In the genomic region with DNA sequence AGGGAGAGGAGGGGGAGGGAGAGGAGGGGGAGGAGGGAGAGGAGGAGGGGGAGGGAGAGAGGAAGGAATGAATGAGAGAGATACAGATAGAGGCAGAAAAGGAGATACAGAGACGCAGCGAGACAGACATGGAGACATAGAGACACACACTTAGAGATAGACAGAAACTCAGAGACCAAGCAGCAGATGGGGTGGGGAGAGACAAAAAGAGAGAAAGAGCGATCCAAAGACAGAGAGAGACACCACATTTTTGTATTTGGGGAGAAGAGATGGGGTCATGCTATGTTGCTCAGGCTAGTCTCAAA, we compare ENCODE assay signal across 8 cellular contexts. TPM values are rescaled to one million over a fixed set of nuclear protein-coding genes. Genes with fewer than 3 reads are reported as not detected.
DNase-seq lines count a peak whose midpoint lies in the region; ATAC-seq and TF ChIP-seq lines count a peak whose summit lies in the region.

No MANE protein-coding gene starts in this region.

- H3K27ac ChIP-seq in esophagus muscularis mucosa (replicated peaks in 1 of 4): peak overlapping the region; percentile 89 to 94 (median 91)
- peak overlapping the region; percentile 86 to 88 for H3K27ac ChIP-seq in tibial artery
- peak overlapping the region in 4 of 8 donors; percentile 87 to 96 (median 91) for H3K27ac ChIP-seq in spleen

- H3K4me3 ChIP-seq in esophagus muscularis mucosa (no peak overlapping the region), tibial artery (peak overlapping the region in 1 of 2 donors; percentile 57), spleen (peak overlapping the region in 1 of 8 donors; percentile 78)

- no peak for DNase-seq in activated naive CD4-positive, alpha-beta T cell treated with anti-CD3 and anti-CD28 coated beads, Interleukin-2, amount 10 ng/mL, durations not matched to agents 7 days and 5 days
- DNase-seq in activated naive CD4-positive, alpha-beta T cell treated with Interleukin-2 at 50 U/mL for 16 hours: no peak
- DNase-seq in WTC11 (ENCODE audit: low spot score) (no peak), esophagus muscularis mucosa (ENCODE audit: extremely low spot score) (no peak), tibial artery (no peak), HT-29 (ENCODE audit: low spot score) (no peak), spleen (no peak)

- peaks cover 17 to 29% (median 26%) of the 10 kb centered on the region in 4 donors for H3K4me1 ChIP-seq in esophagus muscularis mucosa
- peaks cover 7 to 19% (median 14%) of the 10 kb centered on the region in 4 donors for H3K4me1 ChIP-seq in tibial artery
- peaks cover 16 to 64% (median 41%) of the 10 kb centered on the region in 6 donors for H3K4me1 ChIP-seq in spleen

- intact Hi-C loops in esophagus muscularis mucosa (cut with DNase I) (loop anchor here (10.0 kb wide), 2 partner anchors 148 to 198 kb away; no protein-coding TSS in a partner anchor), tibial artery (cut with DNase I; ENCODE audit: low total_unique reads) (loop anchor here (2.0 to 10.0 kb wide), 3 partner anchors 26 to 348 kb away; a partner anchor contains a TSS), spleen (cut with DNase I; ENCODE audit: low total_unique reads) (no loop called here)

- peak overlapping the region; percentile 17 for H3K27ac Mint-ChIP-seq in activated naive CD4-positive, alpha-beta T cell treated with anti-CD3 and anti-CD28 coated beads, Interleukin-2, amount 10 ng/mL, durations not matched to agents 7 days and 5 days
- no peak overlapping the region for H3K27ac Mint-ChIP-seq in WTC11

- H3K36me3 Mint-ChIP-seq in activated naive CD4-positive, alpha-beta T cell treated with anti-CD3 and anti-CD28 coated beads, Interleukin-2, amount 10 ng/mL, durations not matched to agents 7 days and 5 days: no peaks in the 10 kb centered on the region
- H3K36me3 Mint-ChIP-seq in WTC11: no peaks in the 10 kb centered on the region

- H3K9me3 ChIP-seq in esophagus muscularis mucosa (no peaks in the 10 kb centered on the region), tibial artery (no peaks in the 10 kb centered on the region), spleen (no peaks in the 10 kb centered on the region)

- H3K36me3 ChIP-seq in esophagus muscularis mucosa: no peaks in the 10 kb centered on the region
- H3K36me3 ChIP-seq in tibial artery: no peaks in the 10 kb centered on the region
- H3K36me3 ChIP-seq in spleen: no peaks in the 10 kb centered on the region

- POLR2A ChIA-PET in WTC11 (lab: Charles Lee): interaction anchor here (0.5 to 0.9 kb wide), 3 partner anchors 141 to 782 kb away, joined by 3 to 4 read pairs (median 3); no protein-coding TSS in a partner anchor

- no peak for TF ChIP-seq EP300 in esophagus muscularis mucosa (IDR thresholded peaks at IDR 0.05)

- no peaks in the 10 kb centered on the region for H3K9me3 Mint-ChIP-seq in activated naive CD4-positive, alpha-beta T cell treated with anti-CD3 and anti-CD28 coated beads, Interleukin-2, amount 10 ng/mL, durations not matched to agents 7 days and 5 days
- H3K9me3 Mint-ChIP-seq in WTC11: peaks cover 5% of the 10 kb centered on the region

- CTCF ChIA-PET in activated naive CD4-positive, alpha-beta T cell treated with anti-CD3 and anti-CD28 coated beads, Interleukin-2, amount 10 ng/mL, durations not matched to agents 7 days and 5 days (lab: Charles Lee): interaction anchor here (1.0 to 3.4 kb wide), 5 partner anchors 13 to 196 kb away, joined by 4 to 31 read pairs (median 13); no protein-coding TSS in a partner anchor
- CTCF ChIA-PET in WTC11 (lab: Charles Lee): interaction anchor here (1.4 to 2.4 kb wide), 8 partner anchors 10 to 196 kb away, joined by 5 to 41 read pairs (median 10); a partner anchor contains a TSS

- H3K27me3 ChIP-seq in esophagus muscularis mucosa (no peaks in the 10 kb centered on the region), tibial artery (no peaks in the 10 kb centered on the region), spleen (replicated peaks in 1 of 7) (peaks cover 0 to 5% (median 0%) of the 10 kb centered on the region in 7 donors)

- peaks cover 57% of the 10 kb centered on the region for H3K4me1 Mint-ChIP-seq in activated naive CD4-positive, alpha-beta T cell treated with anti-CD3 and anti-CD28 coated beads, Interleukin-2, amount 10 ng/mL, durations not matched to agents 7 days and 5 days
- peaks cover 9% of the 10 kb centered on the region for H3K4me1 Mint-ChIP-seq in WTC11

- TF ChIP-seq CTCF in WTC11 (IDR thresholded peaks at IDR 0.05): no peak
- TF ChIP-seq CTCF in esophagus muscularis mucosa (IDR thresholded peaks at IDR 0.05): no peak
- TF ChIP-seq CTCF in tibial artery (IDR thresholded peaks at IDR 0.05): no peak
- TF ChIP-seq CTCF in spleen (IDR thresholded peaks at IDR 0.05 in 8 of 11, conservative IDR thresholded peaks at IDR 0.05 in 3 of 11): no peak

- TF ChIP-seq POLR2A in esophagus muscularis mucosa (IDR thresholded peaks at IDR 0.05; ENCODE audit: low read depth) (no peak), spleen (IDR thresholded peaks at IDR 0.05) (no peak)

- peaks cover 16% of the 10 kb centered on the region for H3K27me3 Mint-ChIP-seq in activated naive CD4-positive, alpha-beta T cell treated with anti-CD3 and anti-CD28 coated beads, Interleukin-2, amount 10 ng/mL, durations not matched to agents 7 days and 5 days
- H3K27me3 Mint-ChIP-seq in WTC11 (ENCODE audit: low read depth): no peaks in the 10 kb centered on the region; the same call in 1 of the 2 replicates

- H3K4me3 Mint-ChIP-seq in activated naive CD4-positive, alpha-beta T cell treated with anti-CD3 and anti-CD28 coated beads, Interleukin-2, amount 10 ng/mL, durations not matched to agents 7 days and 5 days: peak overlapping the region; percentile 75
- peak overlapping the region; percentile 85 for H3K4me3 Mint-ChIP-seq in WTC11

- no peak for ATAC-seq in WTC11
- no peak for ATAC-seq in GM21381 (IDR thresholded peaks at IDR 0.05; ENCODE audit: unreplicated experiment)

- WGBS in esophagus muscularis mucosa: 30% methylated on average over 3 of the region's 3 CpGs
- 29 to 32% (median 31%) methylated on average over 3 of the region's 3 CpGs for WGBS in spleen, 5 donors

TF ChIP-seq in WTC11, 78 proteins besides CTCF, POLR2A, EP300 and RAD21:
- TF ChIP-seq NFE2L1 (CRISPR knock-in tag; IDR thresholded peaks at IDR 0.05) (no peak), ZNF121 (CRISPR knock-in tag; IDR thresholded peaks at IDR 0.05) (peak; percentile 18; the same call in 1 of the 2 replicates), SMAD3 (CRISPR knock-in tag; IDR thresholded peaks at IDR 0.05; ENCODE audit: borderline replicate concordance) (no peak), TCF7 (CRISPR knock-in tag; IDR thresholded peaks at IDR 0.05; ENCODE audit: low read depth) (no peak)

RNA-seq across cellular contexts. Expression of a gene that starts 0.9 kb away (rescaled TPM):
- total RNA-seq in WTC11 (2021) (41.4 to 53.7 TPM (median 47.5 TPM) in 3 replicates), esophagus muscularis mucosa (10 to 100 TPM; 11.9 to 16.5 (median 14.9) TPM), spleen (10 to 100 TPM in 2 of 7 donors, 1 to 10 TPM in 5; 1.9 to 10.7 (median 4.4) TPM)
- 1.4 and 4.7 TPM in 2 replicates for total RNA-seq in HT-29 (2014; rRNA removed; shearing (Covaris generic))
- 10 to 100 TPM in 2 of 3 donors, 1 to 10 TPM in 1; 9.7 to 14.5 (median 10.5) TPM for polyA plus RNA-seq in spleen

RNA-seq across cellular contexts. Expression of a gene that starts 9.7 kb away (rescaled TPM):
- total RNA-seq in WTC11 (2021) (10.5 to 12.0 TPM (median 11.4 TPM) in 3 replicates), esophagus muscularis mucosa (1 to 10 TPM; 3.0 to 9.3 (median 7.2) TPM), spleen (10 to 100 TPM; 11.4 to 29.5 (median 22.5) TPM)
- total RNA-seq in HT-29 (2014; rRNA removed; shearing (Covaris generic)): 19.4 and 27.9 TPM in 2 replicates
- polyA plus RNA-seq in spleen: 10 to 100 TPM; 21.8 to 26.8 (median 24.1) TPM

RNA-seq across cellular contexts. Expression of a gene that starts 26.0 kb away (rescaled TPM):
- total RNA-seq in WTC11 (2021) (0.28 to 0.39 TPM (median 0.37 TPM) in 3 replicates), esophagus muscularis mucosa (under 1 TPM in 3 of 4 donors, not detected in 1; under 0.01 to 0.34 (median 0.17) TPM), spleen (1 to 10 TPM in 3 of 7 donors, under 1 TPM in 3, not detected in 1; 0.30 to 2.1 (median 1.2) TPM)
- total RNA-seq in HT-29 (2014; rRNA removed; shearing (Covaris generic)): not detected in 2 replicates
- polyA plus RNA-seq in spleen: 1 to 10 TPM in 1 of 3 donors, under 1 TPM in 2; 0.49 to 1.1 (median 0.51) TPM

RNA-seq across cellular contexts. Expression of a gene that starts 27.6 kb away (rescaled TPM):
- total RNA-seq in WTC11 (2021) (46.7 to 64.6 TPM (median 48.4 TPM) in 3 replicates), esophagus muscularis mucosa (10 to 100 TPM; 15.9 to 24.5 (median 17.0) TPM), spleen (10 to 100 TPM; 12.4 to 26.5 (median 23.5) TPM)
- 114 and 115 TPM in 2 replicates for total RNA-seq in HT-29 (2014; rRNA removed; shearing (Covaris generic))
- 10 to 100 TPM in 1 of 3 donors, 1 to 10 TPM in 2; 7.9 to 20.8 (median 9.7) TPM for polyA plus RNA-seq in spleen

RNA-seq across cellular contexts. Expression of a gene that starts 27.9 kb away (rescaled TPM):
- 1,712 to 1,987 TPM (median 1,909 TPM) in 3 replicates for total RNA-seq in WTC11 (2021)
- 1,000 to 10,000 TPM; 1,298 to 2,105 (median 1,742) TPM for total RNA-seq in esophagus muscularis mucosa
- total RNA-seq in HT-29 (2014; rRNA removed; shearing (Covaris generic)): 6,271 and 6,382 TPM in 2 replicates
- total RNA-seq in spleen: 1,000 to 10,000 TPM; 1,136 to 2,739 (median 1,465) TPM
- 1,000 to 10,000 TPM; 3,728 to 5,575 (median 5,277) TPM for polyA plus RNA-seq in spleen
